In genomic region chr5:43674536-43674935, GRCh38 we compare ENCODE assay signal across 1 cellular context.
TF ChIP-seq lines count a peak whose summit lies in the region.

No MANE protein-coding gene starts in this region.

TF ChIP-seq in SK-N-SH treated with all-trans-retinoic acid at 6 μM for 48 hours, 23 proteins besides CTCF, POLR2A, EP300 and RAD21 (continued from another document):
- TF ChIP-seq CREB5 (CRISPR knock-in tag; IDR thresholded peaks at IDR 0.05; ENCODE audit: low read depth): no peak
- TF ChIP-seq PPARA (CRISPR knock-in tag; IDR thresholded peaks at IDR 0.05; ENCODE audit: borderline replicate concordance): no peak
- TF ChIP-seq ESRRG (CRISPR knock-in tag; IDR thresholded peaks at IDR 0.05): no peak
- no peak for TF ChIP-seq ZNF8 (CRISPR knock-in tag; IDR thresholded peaks at IDR 0.05)
- TF ChIP-seq ZNF70 (CRISPR knock-in tag; IDR thresholded peaks at IDR 0.05): no peak
- TF ChIP-seq ZFP30 (CRISPR knock-in tag; IDR thresholded peaks at IDR 0.05): no peak
- TF ChIP-seq GLIS3 (CRISPR knock-in tag; IDR thresholded peaks at IDR 0.05): no peak
- no peak for TF ChIP-seq TCF4 (CRISPR knock-in tag; IDR thresholded peaks at IDR 0.05; ENCODE audit: borderline replicate concordance)
- TF ChIP-seq TOX (CRISPR knock-in tag; IDR thresholded peaks at IDR 0.05; ENCODE audit: borderline replicate concordance): no peak
- no peak for TF ChIP-seq ZNF565 (CRISPR knock-in tag; conservative IDR thresholded peaks at IDR 0.05; ENCODE audit: low read depth)
- no peak for TF ChIP-seq ARNTL (CRISPR knock-in tag; IDR thresholded peaks at IDR 0.05; ENCODE audit: borderline replicate concordance, low read depth)
- TF ChIP-seq RARB (CRISPR knock-in tag; IDR thresholded peaks at IDR 0.05): no peak
- TF ChIP-seq POU6F1 (CRISPR knock-in tag; IDR thresholded peaks at IDR 0.05; ENCODE audit: borderline replicate concordance, low read depth): no peak
- no peak for TF ChIP-seq CSDC2 (CRISPR knock-in tag; IDR thresholded peaks at IDR 0.05)
- no peak for TF ChIP-seq OSR1 (CRISPR knock-in tag; IDR thresholded peaks at IDR 0.05)
- TF ChIP-seq CSRNP3 (CRISPR knock-in tag; IDR thresholded peaks at IDR 0.05): no peak
